Comparison of ENCODE assay signal across 1 cellular context in genomic region chr18:3983351-3983969, GRCh38.
TF ChIP-seq lines count a peak whose summit lies in the region.

No MANE protein-coding gene starts in this region.

TF ChIP-seq in GM12878, 131 proteins besides CTCF, POLR2A, EP300 and RAD21 (continued from another document):
- no peak for TF ChIP-seq JUND (IDR thresholded peaks at IDR 0.05; ENCODE audit: low read depth, low read length)
- TF ChIP-seq NFYA (IDR thresholded peaks at IDR 0.05; ENCODE audit: borderline replicate concordance, low read depth, low read length) = no peak
- TF ChIP-seq PRDM15 (CRISPR knock-in tag; IDR thresholded peaks at IDR 0.05) = no peak
- TF ChIP-seq MAX (IDR thresholded peaks at IDR 0.05; ENCODE audit: low read depth, low read length) = no peak
- TF ChIP-seq CHD2 (IDR thresholded peaks at IDR 0.05; ENCODE audit: borderline replicate concordance, low read depth, low read length) = no peak
- no peak for TF ChIP-seq ATF2 (IDR thresholded peaks at IDR 0.05; ENCODE audit: low read length)
- TF ChIP-seq SIX5 (IDR thresholded peaks at IDR 0.05; ENCODE audit: low read depth, low read length, severe bottlenecking) = no peak
- no peak for TF ChIP-seq MTA3 (IDR thresholded peaks at IDR 0.05; ENCODE audit: borderline replicate concordance, low read length)
- TF ChIP-seq ZSCAN29 (IDR thresholded peaks at IDR 0.05) = no peak
- TF ChIP-seq ZZZ3 (IDR thresholded peaks at IDR 0.05; ENCODE audit: control insufficient read depth, insufficient read length, low read depth) = no peak
- TF ChIP-seq CREM (IDR thresholded peaks at IDR 0.05; ENCODE audit: low read depth) = no peak
TF ChIP-seq in GM12878: peak in this region for 0.
